Comparison of ENCODE assay signal across 11 cellular contexts in genomic region chr9:94697972-94698581, GRCh38. TPM values are rescaled to one million over a fixed set of nuclear protein-coding genes. Genes with fewer than 3 reads are reported as not detected.
DNase-seq lines count a peak whose midpoint lies in the region; ATAC-seq and TF ChIP-seq lines count a peak whose summit lies in the region.
"Had no signal": no experiment of that assay in that cellular context is flagged by ENCODE, and none has a peak within 500 bp of the region (broad histone marks: within the 10 kb centered on the region; RNA-seq: fewer than 3 reads in every experiment).

No MANE protein-coding gene starts in this region.

- TF ChIP-seq CTCF in fibroblast of the aortic adventitia (IDR thresholded peaks at IDR 0.05; ENCODE audit: insufficient read depth, low read length), result no peak

- no peaks in the 10 kb centered on the region for H3K9me3 ChIP-seq in GM23248 (ENCODE audit: low read depth)
- H3K9me3 ChIP-seq in trophoblast cell (ENCODE audit: insufficient read depth, low read depth, low read length), result no peaks in the 10 kb centered on the region

- H3K9ac ChIP-seq in GM23248, result no peak overlapping the region
- no peak overlapping the region for H3K9ac ChIP-seq in trophoblast cell (ENCODE audit: low read length)

- H3K27ac ChIP-seq in GM23248, result no peak overlapping the region
- no peak overlapping the region for H3K27ac ChIP-seq in trophoblast cell (ENCODE audit: low read depth, low read length)

- no peak overlapping the region for H2BK5ac ChIP-seq in trophoblast cell (ENCODE audit: low read depth, low read length, poor library complexity)

- H2AFZ ChIP-seq in GM23248, result no peak overlapping the region
- no peak overlapping the region for H2AFZ ChIP-seq in trophoblast cell (ENCODE audit: insufficient read depth, low read length, poor library complexity)

- H3F3A ChIP-seq in GM23248 (ENCODE audit: insufficient read depth), result no peaks in the 10 kb centered on the region

- H3K79me1 ChIP-seq in trophoblast cell (ENCODE audit: low read length), result no peaks in the 10 kb centered on the region

- ATAC-seq in HG02870 (IDR thresholded peaks at IDR 0.05; ENCODE audit: unreplicated experiment), result no peak

- H3K27me3 ChIP-seq in GM23248 (replicated peaks; ENCODE audit: insufficient read depth), result no peaks in the 10 kb centered on the region
- no peaks in the 10 kb centered on the region for H3K27me3 ChIP-seq in trophoblast cell (ENCODE audit: insufficient read depth, low read length)

- no peaks in the 10 kb centered on the region for H3K79me2 ChIP-seq in GM23248 (ENCODE audit: insufficient read depth)
- H3K79me2 ChIP-seq in trophoblast cell (ENCODE audit: control insufficient read depth, insufficient read depth, low read length, poor library complexity), result no peaks in the 10 kb centered on the region

- H2BK120ac ChIP-seq in trophoblast cell (ENCODE audit: insufficient read depth, low read length, poor library complexity), result no peak overlapping the region

- H4K8ac ChIP-seq in trophoblast cell (ENCODE audit: low read depth, low read length), result no peak overlapping the region

- H3K4me3 ChIP-seq in GM23248 (no peak overlapping the region), fibroblast of the aortic adventitia (ENCODE audit: low read depth, low read length) (no peak overlapping the region), trophoblast cell (ENCODE audit: low read depth, low read length) (no peak overlapping the region)

- H3K4ac ChIP-seq in trophoblast cell (ENCODE audit: low read depth, low read length), result no peak overlapping the region

- no peak overlapping the region for H2BK12ac ChIP-seq in trophoblast cell (ENCODE audit: low read length)

- H4K12ac ChIP-seq in trophoblast cell (ENCODE audit: low read depth, low read length), result no peak overlapping the region

- in situ Hi-C loops in GM23248 (cut with MboI), result no loop called here

- DNase-seq in GM23248 (peak; percentile 54), NCI-H69 (lab: John Stamatoyannopoulos, UW) (peak; percentile 18), fibroblast of the aortic adventitia (ENCODE audit: low read depth) (peak; percentile 69), trophoblast cell (peak; percentile 75 to 79), NCI-H526 (lab: John Stamatoyannopoulos, UW) (no peak), SKM-1 (lab: John Stamatoyannopoulos, UW; ENCODE audit: unreplicated experiment) (no peak), RKO (ENCODE audit: low spot score) (no peak)
- DNase-seq: DND-41, small intestine, T-helper 9 cell had no signal

- H3K4me1 ChIP-seq in GM23248 (ENCODE audit: insufficient read depth) (peaks cover 6% of the 10 kb centered on the region; the same call in 1 of the 2 replicates), trophoblast cell (ENCODE audit: control insufficient read depth in 1 of 2, insufficient read depth in 2 of 2, low read length in 2 of 2) (peaks cover 0 to 4% of the 10 kb centered on the region in 2 experiments)

- H3K14ac ChIP-seq in trophoblast cell (ENCODE audit: low read length), result no peak overlapping the region

- H3K36me3 ChIP-seq in GM23248 (ENCODE audit: low read depth) (no peaks in the 10 kb centered on the region), trophoblast cell (ENCODE audit: control insufficient read depth in 1 of 2, insufficient read depth in 2 of 2, low read length in 2 of 2) (no peaks in the 10 kb centered on the region)

- WGBS in GM23248 (ENCODE audit: low coverage in 1 of 2, low lambda C conversion rate in 2 of 2, missing lambda C conversion rate in 2 of 2), 2 experiments, result 63 to 74% methylated on average over 5 of the region's 5 CpGs
- WGBS in trophoblast cell (ENCODE audit: extremely low coverage, insufficient coverage, insufficient read length), result no CpG with 5 or more reads among the region's 5 CpGs

- H3K23ac ChIP-seq in trophoblast cell (ENCODE audit: low read length), result no peak overlapping the region

- H3K4me2 ChIP-seq in GM23248 (ENCODE audit: unreplicated experiment), result no peak overlapping the region
- H3K4me2 ChIP-seq in trophoblast cell (ENCODE audit: low read length), result no peak overlapping the region

- H4K91ac ChIP-seq in trophoblast cell (ENCODE audit: low read depth, low read length), result no peak overlapping the region

- no peak overlapping the region for H3K18ac ChIP-seq in trophoblast cell (ENCODE audit: low read length)

- H3K9me2 ChIP-seq in GM23248 (ENCODE audit: insufficient read depth), result no peaks in the 10 kb centered on the region

- no peaks in the 10 kb centered on the region for H4K20me1 ChIP-seq in GM23248 (ENCODE audit: insufficient read depth)

- H2AK5ac ChIP-seq in trophoblast cell (ENCODE audit: low read length), result no peak overlapping the region

RNA-seq across cellular contexts. Expression of gene AOPEP, which starts 28.4 kb away (rescaled TPM):
- total RNA-seq in GM23248 (2014; rRNA removed; shearing (Covaris generic)), result 90.0 and 90.5 TPM in 2 replicates
- polyA plus RNA-seq in GM23248 (2016; fragmentation: Nextera tagmentation; extraction: Ambion mirVana), result 118 and 120 TPM in 2 replicates
- total RNA-seq in fibroblast of the aortic adventitia (ENCODE audit: low replicate concordance), result 39.7 and 82.3 TPM in 2 replicates
- polyA plus RNA-seq in trophoblast cell (2013), result 24.0 and 25.3 TPM in 2 replicates

RNA-seq across cellular contexts. Expression of gene FBP1, which starts 58.8 kb away (rescaled TPM):
- total RNA-seq in GM23248 (2014; rRNA removed; shearing (Covaris generic)), result not detected in 2 replicates
- polyA plus RNA-seq in GM23248 (2016; fragmentation: Nextera tagmentation; extraction: Ambion mirVana), result not detected in 2 replicates
- total RNA-seq in fibroblast of the aortic adventitia (ENCODE audit: low replicate concordance), result not detected in 2 replicates
- polyA plus RNA-seq in trophoblast cell (2013), result 0.22 and 0.28 TPM in 2 replicates

Comparison
In these comparisons a context has a peak if more than half of its experiments do, and no peak if none do; other contexts are left out.
1. DNase-seq: peak in GM23248 (single experiment), NCI-H69 (single experiment), fibroblast of the aortic adventitia (single experiment) and trophoblast cell (2 of 2); none in NCI-H526 (0 of 2), SKM-1 (single experiment) and RKO (single experiment).